13 cellular contexts compared by ENCODE assay signal in genomic region chr7:94178247-94178646, GRCh38.
DNase-seq lines count a peak whose midpoint lies in the region; ATAC-seq and TF ChIP-seq lines count a peak whose summit lies in the region.
"Had no signal": no experiment of that assay in that cellular context is flagged by ENCODE, and none has a peak within 500 bp of the region (broad histone marks: within the 10 kb centered on the region; RNA-seq: fewer than 3 reads in every experiment).

No MANE protein-coding gene starts in this region.

- no peak overlapping the region for H3K4me3 Mint-ChIP-seq in activated CD8-positive, alpha-beta T cell treated with anti-CD3 and anti-CD28 coated beads for 36 hours
- H3K4me3 Mint-ChIP-seq in mesothelial cell of epicardium, result no peak overlapping the region
- H3K4me3 Mint-ChIP-seq: activated CD8-positive, alpha-beta T cell treated with anti-CD3 and anti-CD28 coated beads, Interleukin-2, amount 10 ng/mL, durations not matched to agents 7 days and 5 days; naive thymus-derived CD4-positive, alpha-beta T cell; stimulated activated naive CD8-positive, alpha-beta T cell treated with anti-CD3 and anti-CD28 coated beads, Interleukin-15, Interleukin-2, amounts not matched to agents 100 ng/mL and 50 ng/mL, for 24 hours had no signal

- peaks cover 5 to 11% of the 10 kb centered on the region in 2 donors for H3K9me3 Mint-ChIP-seq in activated naive CD4-positive, alpha-beta T cell treated with anti-CD3 and anti-CD28 coated beads, Interleukin-2, amount 50 U/mL, for 72 hours
- no peaks in the 10 kb centered on the region for H3K9me3 Mint-ChIP-seq in activated CD8-positive, alpha-beta T cell treated with anti-CD3 and anti-CD28 coated beads for 36 hours
- peaks cover 3% of the 10 kb centered on the region for H3K9me3 Mint-ChIP-seq in mesothelial cell of epicardium
- H3K9me3 Mint-ChIP-seq: stimulated activated naive CD8-positive, alpha-beta T cell treated with anti-CD3 and anti-CD28 coated beads, Interleukin-15, Interleukin-2, amounts not matched to agents 100 ng/mL and 50 ng/mL, for 24 hours had no signal

- ATAC-seq in activated naive CD4-positive, alpha-beta T cell treated with anti-CD3 and anti-CD28 coated beads, Interleukin-2, amount 50 U/mL, for 72 hours, result peak; percentile 66 to 76
- peak; percentile 97 for ATAC-seq in GM21825 (IDR thresholded peaks at IDR 0.05; ENCODE audit: unreplicated experiment)
- ATAC-seq in HG03342 (IDR thresholded peaks at IDR 0.05; ENCODE audit: unreplicated experiment), result peak; percentile 76
- ATAC-seq in stimulated activated naive CD8-positive, alpha-beta T cell treated with anti-CD3 and anti-CD28 coated beads, Interleukin-15, Interleukin-2, amounts not matched to agents 100 U/mL and 50 U/mL, for 24 hours, result peak; percentile 68
- no peak for ATAC-seq in activated CD8-positive, alpha-beta T cell treated with anti-CD3 and anti-CD28 coated beads for 36 hours
- ATAC-seq: activated CD8-positive, alpha-beta T cell treated with anti-CD3 and anti-CD28 coated beads, Interleukin-2, amount 10 ng/mL, durations not matched to agents 7 days and 5 days; naive thymus-derived CD4-positive, alpha-beta T cell had no signal

- no peak for TF ChIP-seq CTCF in activated CD8-positive, alpha-beta T cell treated with anti-CD3 and anti-CD28 coated beads for 36 hours (IDR thresholded peaks at IDR 0.05)
- no peak for TF ChIP-seq CTCF in mesothelial cell of epicardium (IDR thresholded peaks at IDR 0.05; ENCODE audit: unreplicated experiment)

- DNase-seq in activated naive CD4-positive, alpha-beta T cell treated with anti-CD3 and anti-CD28 coated beads, Interleukin-2, amount 50 U/mL, for 72 hours (ENCODE audit: low spot score in 2 of 2), result no peak
- no peak for DNase-seq in activated naive CD4-positive, alpha-beta T cell (lab: John Stamatoyannopoulos, UW)
- no peak for DNase-seq in stimulated activated naive CD8-positive, alpha-beta T cell treated with anti-CD3 and anti-CD28 coated beads, Interleukin-15, Interleukin-2, amounts not matched to agents 100 U/mL and 50 U/mL, for 24 hours
- DNase-seq in activated gamma-delta T cell (lab: John Stamatoyannopoulos, UW), result no peak
- no peak for DNase-seq in activated CD8-positive, alpha-beta T cell treated with anti-CD3 and anti-CD28 coated beads for 36 hours
- no peak for DNase-seq in mesothelial cell of epicardium (ENCODE audit: low spot score in 2 of 2, unreplicated experiment in 2 of 2)
- DNase-seq: activated CD8-positive, alpha-beta T cell treated with anti-CD3 and anti-CD28 coated beads, Interleukin-2, amount 10 ng/mL, durations not matched to agents 7 days and 5 days; naive thymus-derived CD4-positive, alpha-beta T cell; NCI-H187 treated with DMSO at 0.1 percent for 48 hours; stimulated activated CD4-positive, alpha-beta T cell treated with anti-CD3 and anti-CD28 coated beads, Interleukin-12 subunit alpha, Interleukin-12 subunit beta, amount 100 ng/mL, for 4 hours had no signal

- CTCF ChIA-PET in activated CD8-positive, alpha-beta T cell treated with anti-CD3 and anti-CD28 coated beads for 36 hours (lab: Charles Lee), result no interaction called here

- POLR2A ChIA-PET in activated CD8-positive, alpha-beta T cell treated with anti-CD3 and anti-CD28 coated beads for 36 hours (lab: Charles Lee), result no interaction called here

- peaks cover 0 to 5% of the 10 kb centered on the region in 2 donors for H3K36me3 Mint-ChIP-seq in activated naive CD4-positive, alpha-beta T cell treated with anti-CD3 and anti-CD28 coated beads, Interleukin-2, amount 50 U/mL, for 72 hours
- no peaks in the 10 kb centered on the region for H3K36me3 Mint-ChIP-seq in activated CD8-positive, alpha-beta T cell treated with anti-CD3 and anti-CD28 coated beads for 36 hours (ENCODE audit: low read depth)
- no peaks in the 10 kb centered on the region for H3K36me3 Mint-ChIP-seq in mesothelial cell of epicardium
- H3K36me3 Mint-ChIP-seq: naive thymus-derived CD4-positive, alpha-beta T cell had no signal

- no peak overlapping the region for H3K27ac Mint-ChIP-seq in activated naive CD4-positive, alpha-beta T cell treated with anti-CD3 and anti-CD28 coated beads, Interleukin-2, amount 50 U/mL, for 72 hours
- H3K27ac Mint-ChIP-seq in activated CD8-positive, alpha-beta T cell treated with anti-CD3 and anti-CD28 coated beads for 36 hours, result no peak overlapping the region
- no peak overlapping the region for H3K27ac Mint-ChIP-seq in mesothelial cell of epicardium
- H3K27ac Mint-ChIP-seq: activated CD8-positive, alpha-beta T cell treated with anti-CD3 and anti-CD28 coated beads, Interleukin-2, amount 10 ng/mL, durations not matched to agents 7 days and 5 days; naive thymus-derived CD4-positive, alpha-beta T cell; stimulated activated naive CD8-positive, alpha-beta T cell treated with anti-CD3 and anti-CD28 coated beads, Interleukin-15, Interleukin-2, amounts not matched to agents 100 ng/mL and 50 ng/mL, for 24 hours had no signal

- intact Hi-C loops in activated CD8-positive, alpha-beta T cell treated with anti-CD3 and anti-CD28 coated beads for 36 hours (cut with micrococcal nuclease), result no loop called here

- H3K27me3 Mint-ChIP-seq in activated CD8-positive, alpha-beta T cell treated with anti-CD3 and anti-CD28 coated beads for 36 hours, result peaks cover 14% of the 10 kb centered on the region
- H3K27me3 Mint-ChIP-seq in mesothelial cell of epicardium (ENCODE audit: low read depth), result no peaks in the 10 kb centered on the region

- peaks cover 7% of the 10 kb centered on the region for H3K4me1 Mint-ChIP-seq in activated CD8-positive, alpha-beta T cell treated with anti-CD3 and anti-CD28 coated beads for 36 hours (ENCODE audit: low read depth)
- peaks cover 8% of the 10 kb centered on the region for H3K4me1 Mint-ChIP-seq in mesothelial cell of epicardium
